In genomic region chrX:154096140-154097002, GRCh38 we compare ENCODE assay signal across 9 cellular contexts. TPM values are rescaled to one million over a fixed set of nuclear protein-coding genes. Genes with fewer than 3 reads are reported as not detected.
DNase-seq lines count a peak whose midpoint lies in the region; ATAC-seq, FAIRE-seq and TF ChIP-seq lines count a peak whose summit lies in the region.
"Had no signal": no experiment of that assay in that cellular context is flagged by ENCODE, and none has a peak within 500 bp of the region (broad histone marks: within the 10 kb centered on the region; RNA-seq: fewer than 3 reads in every experiment).

No MANE protein-coding gene starts in this region.

- peak overlapping the region; percentile 90 to 95 (median 93) for H3K4me3 Mint-ChIP-seq in T-cell

- TF ChIP-seq CTCF in H1 (IDR thresholded peaks at IDR 0.05; ENCODE audit: control extremely low read depth in 1 of 3, insufficient read depth in 1 of 3, low read depth in 1 of 3, low read length in 3 of 3) (no peak), vagina (IDR thresholded peaks at IDR 0.05) (no peak)

- no peak overlapping the region for H3K18ac ChIP-seq in H1 (ENCODE audit: extremely low read depth, low read length)

- 36% methylated on average over 18 of the region's 31 CpGs; no CpG with 5 or more reads in 1 of the 2 experiments for WGBS in H1 (ENCODE audit: extremely low coverage in 1 of 2, insufficient coverage in 1 of 2, insufficient read length in 1 of 2, insufficient replicate concordance in 2 of 2, low coverage in 1 of 2, low lambda C conversion rate in 2 of 2, missing lambda C conversion rate in 1 of 2), 2 experiments

- TF ChIP-seq RAD21 in H1 (IDR thresholded peaks at IDR 0.05 in 1 of 2, conservative IDR thresholded peaks at IDR 0.05 in 1 of 2; ENCODE audit: low read depth in 2 of 2, low read length in 2 of 2), result no peak

- POLR2A ChIA-PET in T-cell (lab: Charles Lee), result interaction anchor here in 1 of 2 donors (0.7 kb wide), 1 partner anchor 40 kb away, joined by 7 read pairs; no protein-coding TSS in a partner anchor
- POLR2A ChIA-PET in H1 (lab: Charles Lee; ENCODE audit: partially characterized antibody), result interaction anchor here (0.6 to 1.9 kb wide), 2 partner anchors 26 to 125 kb away, joined by 3 to 5 read pairs; partner anchors contain the start of gene HCFC1

- H4K5ac ChIP-seq in H1 (ENCODE audit: insufficient read length, low read depth, low read length), result no peak overlapping the region

- H3K9ac ChIP-seq in H1 (replicated peaks in 1 of 4; ENCODE audit: extremely low read depth in 1 of 4, low read depth in 3 of 4, low read length in 3 of 4), result peak overlapping the region in 3 of 4 experiments; percentile 20 to 75 (median 43); a peak in 6 of 7 replicates
- H3K9ac ChIP-seq in mucosa of rectum (ENCODE audit: low read depth in 1 of 2, low read length in 2 of 2), result peak overlapping the region; percentile 54 to 69

- no peak overlapping the region for H2BK5ac ChIP-seq in H1 (ENCODE audit: low read depth, low read length)

- peak; percentile 5 for DNase-seq in stimulated activated CD4-positive, alpha-beta T cell treated with anti-CD3 and anti-CD28 coated beads, Interleukin-1b, Interleukin-23, amount 100 ng/mL, for 48 hours
- no peak for DNase-seq in stimulated activated CD4-positive, alpha-beta T cell treated with anti-CD3 and anti-CD28 coated beads, Interleukin-4, amount 100 ng/mL, for 4 hours
- peak in 1 of 34 experiments; percentile 6 for DNase-seq in T-cell
- no peak for DNase-seq in H1 (ENCODE audit: low read depth in 1 of 2, low spot score in 2 of 2)
- DNase-seq in vagina (ENCODE audit: extremely low spot score in 2 of 2), result no peak
- no peak for DNase-seq in NCI-H510A (lab: John Stamatoyannopoulos, UW)

- ATAC-seq in T-cell (replicated peaks in 1 of 4) (no peak), GM19452 (IDR thresholded peaks at IDR 0.05; ENCODE audit: unreplicated experiment) (no peak)

- H3K27me3 ChIP-seq in H1 (replicated peaks in 1 of 4; ENCODE audit: control insufficient read depth in 3 of 4, extremely low read depth in 1 of 4, insufficient read depth in 3 of 4, low read length in 3 of 4), result no peaks in the 10 kb centered on the region
- H3K27me3 ChIP-seq in mucosa of rectum (ENCODE audit: control insufficient read depth in 2 of 2, insufficient read depth in 2 of 2, low read length in 2 of 2), result peaks cover 3 to 7% of the 10 kb centered on the region in 2 donors
- no peaks in the 10 kb centered on the region for H3K27me3 ChIP-seq in vagina

- intact Hi-C loops in vagina (cut with DNase I), result no loop called here

- H3K23me2 ChIP-seq in H1 (ENCODE audit: low read depth, low read length), result peaks cover 7% of the 10 kb centered on the region; the same call in 1 of the 2 replicates

- H3K36me3 ChIP-seq in H1 (ENCODE audit: control insufficient read depth in 2 of 4, insufficient read depth in 4 of 4, low read length in 3 of 4) (no peaks in the 10 kb centered on the region; a peak in 1 of 8 replicates), mucosa of rectum (ENCODE audit: control insufficient read depth in 2 of 2, insufficient read depth in 2 of 2, low read length in 2 of 2) (no peaks in the 10 kb centered on the region), vagina (no peaks in the 10 kb centered on the region)

- no peak overlapping the region for H2BK15ac ChIP-seq in H1 (ENCODE audit: low read length)

- H3K23ac ChIP-seq in H1 (ENCODE audit: insufficient read length), result no peak overlapping the region

- H4K91ac ChIP-seq in H1 (replicated peaks; ENCODE audit: insufficient read length, low read length), result no peak overlapping the region

- no peak overlapping the region for H2AFZ ChIP-seq in H1 (ENCODE audit: low read length)

- no peak overlapping the region for H3K4ac ChIP-seq in H1 (replicated peaks; ENCODE audit: insufficient read length, low read depth, low read length)

- H3K14ac ChIP-seq in H1 (ENCODE audit: insufficient read length), result no peak overlapping the region

- CTCF ChIA-PET in T-cell (lab: Charles Lee), result interaction anchor here in 1 of 2 donors (0.6 to 1.0 kb wide), 2 partner anchors 46 to 144 kb away, joined by 3 read pairs; no protein-coding TSS in a partner anchor
- CTCF ChIA-PET in H1 (lab: Charles Lee; ENCODE audit: partially characterized antibody), result no interaction called here

- peaks cover 3% of the 10 kb centered on the region for H3K79me1 ChIP-seq in H1 (ENCODE audit: low read depth, low read length)

- H3K27ac Mint-ChIP-seq in T-cell, result peak overlapping the region; percentile 92 to 94

- H3K79me2 ChIP-seq in H1 (ENCODE audit: control insufficient read depth in 1 of 2, insufficient read depth in 2 of 2, low read length in 2 of 2), result peaks cover 11 to 53% of the 10 kb centered on the region in 2 experiments

- no peak overlapping the region for H2BK12ac ChIP-seq in H1 (ENCODE audit: low read depth, low read length)

- H2BK20ac ChIP-seq in H1 (ENCODE audit: low read length), result no peak overlapping the region

- H3K9me3 Mint-ChIP-seq in T-cell, result no peaks in the 10 kb centered on the region

- no peaks in the 10 kb centered on the region for H3K9me3 ChIP-seq in H1 (ENCODE audit: insufficient read depth in 2 of 2, low read depth in 1 of 2, low read length in 1 of 2)
- no peaks in the 10 kb centered on the region for H3K9me3 ChIP-seq in mucosa of rectum (ENCODE audit: control insufficient read depth in 2 of 2, low read length in 2 of 2)
- no peaks in the 10 kb centered on the region for H3K9me3 ChIP-seq in vagina

- peaks cover 45 to 53% (median 50%) of the 10 kb centered on the region in 3 donors for H3K4me1 Mint-ChIP-seq in T-cell

- no peak overlapping the region for H3K27ac ChIP-seq in H1 (ENCODE audit: low read depth, low read length)
- H3K27ac ChIP-seq in mucosa of rectum (ENCODE audit: low read depth in 2 of 2, low read length in 2 of 2), result peak overlapping the region; percentile 71 to 78
- H3K27ac ChIP-seq in vagina, result peak overlapping the region; percentile 97

- peak overlapping the region; percentile 95 to 98 for H3K4me2 ChIP-seq in H1 (ENCODE audit: insufficient read depth in 1 of 2, low read depth in 2 of 2, low read length in 2 of 2)

- peaks cover 2 to 10% of the 10 kb centered on the region in 2 donors for H3K27me3 Mint-ChIP-seq in T-cell

- H3K4me3 ChIP-seq in H1 (ENCODE audit: extremely low read depth in 1 of 4, insufficient read depth in 2 of 4, low read depth in 3 of 4, low read length in 4 of 4), result peak overlapping the region; percentile 51 to 92 (median 58)
- peak overlapping the region; percentile 58 to 80 for H3K4me3 ChIP-seq in mucosa of rectum (ENCODE audit: low read length in 2 of 2)
- H3K4me3 ChIP-seq in vagina, result peak overlapping the region; percentile 67 to 68

- FAIRE-seq in H1 (lab: Jason Lieb, UNC), result no peak
- FAIRE-seq: islet of Langerhans had no signal

- no peak overlapping the region for H4K8ac ChIP-seq in H1 (ENCODE audit: extremely low read depth, insufficient read depth, low read length)

- TF ChIP-seq POLR2A in H1 (IDR thresholded peaks at IDR 0.05; ENCODE audit: control extremely low read depth in 1 of 2, low read depth in 2 of 2, low read length in 2 of 2) (no peak), vagina (IDR thresholded peaks at IDR 0.05) (no peak)

- H4K20me1 ChIP-seq in H1 (replicated peaks in 1 of 2; ENCODE audit: control insufficient read depth in 1 of 2, insufficient read depth in 2 of 2, low read length in 2 of 2), result peaks cover 7 to 13% of the 10 kb centered on the region in 2 experiments

- H3K56ac ChIP-seq in H1 (replicated peaks; ENCODE audit: insufficient read length, low read depth, low read length), result no peak overlapping the region

- no peak overlapping the region for H2AK5ac ChIP-seq in H1 (ENCODE audit: low read depth, low read length)

- no peak for TF ChIP-seq EP300 in H1 (IDR thresholded peaks at IDR 0.05; ENCODE audit: borderline replicate concordance in 1 of 2, low read depth in 2 of 2, low read length in 2 of 2)

- peaks cover 4% of the 10 kb centered on the region for H3K36me3 Mint-ChIP-seq in T-cell

- H3K4me1 ChIP-seq in H1 (replicated peaks in 1 of 4; ENCODE audit: control insufficient read depth in 3 of 4, insufficient read depth in 4 of 4, low read length in 3 of 4) (peaks cover 2 to 27% (median 8%) of the 10 kb centered on the region in 4 experiments; a peak in 6 of 7 replicates), mucosa of rectum (ENCODE audit: control insufficient read depth in 2 of 2, insufficient read depth in 2 of 2, low read length in 2 of 2) (peaks cover 10 to 13% of the 10 kb centered on the region in 2 donors), vagina (peaks cover 31% of the 10 kb centered on the region)

- no peak overlapping the region for H2BK120ac ChIP-seq in H1 (replicated peaks; ENCODE audit: low read depth, low read length)

TF ChIP-seq in H1, 55 proteins besides CTCF, POLR2A, EP300 and RAD21 (continues in another document):
- TF ChIP-seq CBX8 (IDR thresholded peaks at IDR 0.05; ENCODE audit: borderline replicate concordance, low read depth, low read length) (no peak), SRF (IDR thresholded peaks at IDR 0.05; ENCODE audit: low read depth, low read length) (no peak), GTF2F1 (IDR thresholded peaks at IDR 0.05; ENCODE audit: borderline replicate concordance, low read depth, low read length) (no peak), TEAD4 (IDR thresholded peaks at IDR 0.05; ENCODE audit: low read depth, low read length) (no peak), EGR1 (IDR thresholded peaks at IDR 0.05; ENCODE audit: borderline replicate concordance, low read depth, low read length) (no peak)

RNA-seq across cellular contexts. Expression of gene MECP2, which starts 1.1 kb away (rescaled TPM):
- total RNA-seq in T-cell, result 100 to 1,000 TPM in 3 of 5 donors, 10 to 100 TPM in 2; 84.9 to 129 (median 100) TPM
- total RNA-seq in H1 (2021; fragmentation: NEBNext Ultra II Directional; extraction: Animal tissue kit (Norgen Biotek cat#: 25700)), result 32.0 and 32.4 TPM in 2 replicates
- polyA plus RNA-seq in H1 (2011; rRNA removed), result 5.0 and 6.9 TPM in 2 replicates
- 8.9 TPM for polyA plus RNA-seq in H1 (2011; cell fraction: cytosol; rRNA removed)
- polyA plus RNA-seq in H1 (2011; cell fraction: nucleus; rRNA removed), result 13.7 TPM
- polyA plus RNA-seq in H1 (2012, experiment 1 of 2), result 13.2 to 14.0 TPM (median 13.8 TPM) in 4 replicates
- 9.1 TPM for polyA plus RNA-seq in H1 (2012, experiment 2 of 2)
- polyA plus RNA-seq in H1 (2013, experiment 1 of 2), result 18.7 TPM
- 12.7 TPM for polyA plus RNA-seq in H1 (2013, experiment 2 of 2)
- polyA minus RNA-seq in H1 (2011; rRNA and poly(A)+ RNA removed), result 19.4 and 21.7 TPM in 2 replicates
- 8.8 TPM for polyA minus RNA-seq in H1 (2011; cell fraction: cytosol; rRNA and poly(A)+ RNA removed)
- 30.8 TPM for polyA minus RNA-seq in H1 (2011; cell fraction: nucleus; rRNA and poly(A)+ RNA removed)
- 38.5 TPM for total RNA-seq in vagina

RNA-seq across cellular contexts. Expression of gene OPN1LW, which starts 47.7 kb away (rescaled TPM):
- total RNA-seq in T-cell (not detected), vagina (not detected)
- total RNA-seq in H1 (2021; fragmentation: NEBNext Ultra II Directional; extraction: Animal tissue kit (Norgen Biotek cat#: 25700)), result not detected in 2 replicates
- polyA plus RNA-seq in H1 (2011; rRNA removed), result not detected in 2 replicates
- not detected for polyA plus RNA-seq in H1 (2011; cell fraction: cytosol; rRNA removed)
- not detected for polyA plus RNA-seq in H1 (2011; cell fraction: nucleus; rRNA removed)
- polyA plus RNA-seq in H1 (2012, experiment 1 of 2), result not detected in 4 replicates
- not detected for polyA plus RNA-seq in H1 (2012, experiment 2 of 2)
- not detected for polyA plus RNA-seq in H1 (2013, experiment 1 of 2)
- polyA plus RNA-seq in H1 (2013, experiment 2 of 2), result not detected
- not detected in 2 replicates for polyA minus RNA-seq in H1 (2011; rRNA and poly(A)+ RNA removed)
- polyA minus RNA-seq in H1 (2011; cell fraction: cytosol; rRNA and poly(A)+ RNA removed), result not detected
- polyA minus RNA-seq in H1 (2011; cell fraction: nucleus; rRNA and poly(A)+ RNA removed), result not detected
